In genomic region chr10:8138471-8138870, GRCh38 we compare ENCODE assay signal across 16 cellular contexts.
A peak's percentile ranks its signal among the peaks of the same experiment; 100 is the strongest.
DNase-seq lines count a peak whose midpoint lies in the region; ATAC-seq and TF ChIP-seq lines count a peak whose summit lies in the region.
"Had no signal": no experiment of that assay in that cellular context is flagged by ENCODE, and none has a peak within 500 bp of the region (broad histone marks: within the 10 kb centered on the region; RNA-seq: fewer than 3 reads in every experiment).

No MANE protein-coding gene starts in this region.

- no peaks in the 10 kb centered on the region for H3K36me3 ChIP-seq in colonic mucosa
- H3K36me3 ChIP-seq: HAP-1, heart left ventricle, neural progenitor cell had no signal

- intact Hi-C loops in activated CD4-positive, alpha-beta T cell treated with anti-CD3 and anti-CD28 coated beads for 36 hours (cut with DNase I, micrococcal nuclease) = loop anchor here (5.0 to 10.0 kb wide), 4 partner anchors 179 to 954 kb away; no protein-coding TSS in a partner anchor
- intact Hi-C loops in colonic mucosa (cut with DNase I) = no loop called here

- H3K27me3 Mint-ChIP-seq in activated CD4-positive, alpha-beta T cell treated with anti-CD3 and anti-CD28 coated beads for 36 hours = peaks cover 2% of the 10 kb centered on the region
- no peaks in the 10 kb centered on the region for H3K27me3 Mint-ChIP-seq in activated naive CD8-positive, alpha-beta T cell treated with anti-CD3 and anti-CD28 coated beads for 36 hours
- H3K27me3 Mint-ChIP-seq in naive thymus-derived CD8-positive, alpha-beta T cell = peaks cover 0 to 8% (median 5%) of the 10 kb centered on the region in 5 donors
- H3K27me3 Mint-ChIP-seq: type B pancreatic cell had no signal

- H3K27ac ChIP-seq in colonic mucosa = no peak overlapping the region
- H3K27ac ChIP-seq: heart left ventricle, neural progenitor cell had no signal

- H3K36me3 Mint-ChIP-seq in activated CD4-positive, alpha-beta T cell treated with anti-CD3 and anti-CD28 coated beads for 36 hours (ENCODE audit: low read depth) = no peaks in the 10 kb centered on the region
- peaks cover 1% of the 10 kb centered on the region for H3K36me3 Mint-ChIP-seq in activated naive CD8-positive, alpha-beta T cell treated with anti-CD3 and anti-CD28 coated beads for 36 hours
- H3K36me3 Mint-ChIP-seq in naive thymus-derived CD8-positive, alpha-beta T cell = peaks cover 0 to 6% (median 0%) of the 10 kb centered on the region in 3 donors
- H3K36me3 Mint-ChIP-seq: neural progenitor cell, type B pancreatic cell had no signal

- no peaks in the 10 kb centered on the region for H3K4me1 ChIP-seq in colonic mucosa
- H3K4me1 ChIP-seq: HAP-1, heart left ventricle, neural progenitor cell had no signal

- no peaks in the 10 kb centered on the region for H3K9me3 ChIP-seq in colonic mucosa
- H3K9me3 ChIP-seq: HAP-1, heart left ventricle had no signal

- DNase-seq in activated CD4-positive, alpha-beta T cell treated with anti-CD3 and anti-CD28 coated beads for 36 hours = no peak
- no peak for DNase-seq in activated CD4-positive, alpha-beta T cell treated with anti-CD3 and anti-CD28 coated beads for 48 hours
- peak; percentile 31 for DNase-seq in LHCN-M2 (ENCODE audit: low read depth)
- no peak for DNase-seq in activated naive CD8-positive, alpha-beta T cell treated with anti-CD3 and anti-CD28 coated beads for 36 hours
- DNase-seq in naive thymus-derived CD8-positive, alpha-beta T cell = no peak
- DNase-seq in colonic mucosa = no peak
- DNase-seq in NCI-H1930 (lab: John Stamatoyannopoulos, UW) = no peak
- DNase-seq in effector CD8-positive, alpha-beta T cell (lab: John Stamatoyannopoulos, UW) = no peak
- DNase-seq: endodermal cell, heart left ventricle, NCI-H187 treated with DMSO at 0.1 percent for 48 hours had no signal

- H3K9me3 Mint-ChIP-seq in activated CD4-positive, alpha-beta T cell treated with anti-CD3 and anti-CD28 coated beads for 36 hours (ENCODE audit: low read depth) = no peaks in the 10 kb centered on the region
- peaks cover 2% of the 10 kb centered on the region for H3K9me3 Mint-ChIP-seq in activated naive CD8-positive, alpha-beta T cell treated with anti-CD3 and anti-CD28 coated beads for 36 hours
- H3K9me3 Mint-ChIP-seq in naive thymus-derived CD8-positive, alpha-beta T cell = no peaks in the 10 kb centered on the region
- H3K9me3 Mint-ChIP-seq: endodermal cell, type B pancreatic cell had no signal

- H3K4me1 Mint-ChIP-seq in activated CD4-positive, alpha-beta T cell treated with anti-CD3 and anti-CD28 coated beads for 36 hours = peaks cover 36% of the 10 kb centered on the region
- peaks cover 38% of the 10 kb centered on the region for H3K4me1 Mint-ChIP-seq in activated naive CD8-positive, alpha-beta T cell treated with anti-CD3 and anti-CD28 coated beads for 36 hours
- peaks cover 9 to 31% (median 27%) of the 10 kb centered on the region in 4 donors for H3K4me1 Mint-ChIP-seq in naive thymus-derived CD8-positive, alpha-beta T cell
- H3K4me1 Mint-ChIP-seq: neural progenitor cell had no signal

- peak overlapping the region; percentile 60 for H3K27ac Mint-ChIP-seq in activated CD4-positive, alpha-beta T cell treated with anti-CD3 and anti-CD28 coated beads for 36 hours
- peak overlapping the region; percentile 90 for H3K27ac Mint-ChIP-seq in activated naive CD8-positive, alpha-beta T cell treated with anti-CD3 and anti-CD28 coated beads for 36 hours
- peak overlapping the region in 7 of 10 donors; percentile 26 to 93 (median 59) for H3K27ac Mint-ChIP-seq in naive thymus-derived CD8-positive, alpha-beta T cell
- H3K27ac Mint-ChIP-seq: endodermal cell, neural progenitor cell, type B pancreatic cell had no signal

- no peak overlapping the region for H3K9ac ChIP-seq in colonic mucosa (ENCODE audit: low read depth in 2 of 2, low read length in 2 of 2)
- H3K9ac ChIP-seq: neural progenitor cell had no signal

- CTCF ChIA-PET in activated CD4-positive, alpha-beta T cell treated with anti-CD3 and anti-CD28 coated beads for 36 hours (lab: Charles Lee) = interaction anchor here (0.6 kb wide), 1 partner anchor 640 kb away, joined by 3 read pairs; no protein-coding TSS in a partner anchor

- H3K4me3 ChIP-seq in colonic mucosa = no peak overlapping the region
- H3K4me3 ChIP-seq: HAP-1, neural progenitor cell, smooth muscle cell had no signal

- no peak for ATAC-seq in activated CD4-positive, alpha-beta T cell treated with anti-CD3 and anti-CD28 coated beads for 36 hours
- ATAC-seq in naive thymus-derived CD8-positive, alpha-beta T cell = no peak
- ATAC-seq: heart left ventricle, left lobe of liver had no signal

- H3K27me3 ChIP-seq in colonic mucosa = no peaks in the 10 kb centered on the region
- H3K27me3 ChIP-seq: neural progenitor cell had no signal

- no peak overlapping the region for H3K4me3 Mint-ChIP-seq in activated CD4-positive, alpha-beta T cell treated with anti-CD3 and anti-CD28 coated beads for 36 hours
- peak overlapping the region; percentile 37 for H3K4me3 Mint-ChIP-seq in activated naive CD8-positive, alpha-beta T cell treated with anti-CD3 and anti-CD28 coated beads for 36 hours
- H3K4me3 Mint-ChIP-seq in naive thymus-derived CD8-positive, alpha-beta T cell = peak overlapping the region in 7 of 10 donors; percentile 43 to 91 (median 46)
- H3K4me3 Mint-ChIP-seq: endodermal cell, neural progenitor cell, type B pancreatic cell had no signal

- POLR2A ChIA-PET in activated CD4-positive, alpha-beta T cell treated with anti-CD3 and anti-CD28 coated beads for 36 hours (lab: Charles Lee) = interaction anchor here (0.6 kb wide), 1 partner anchor 69 kb away, joined by 3 read pairs; no protein-coding TSS in a partner anchor
- POLR2A ChIA-PET in naive thymus-derived CD8-positive, alpha-beta T cell (lab: Charles Lee) = interaction anchor here (0.6 kb wide), 1 partner anchor 54 kb away, joined by 5 read pairs; no protein-coding TSS in a partner anchor

- TF ChIP-seq CTCF in colonic mucosa (IDR thresholded peaks at IDR 0.05) = no peak
